ENCODE assay signal across 2 cellular contexts in the genomic region with DNA sequence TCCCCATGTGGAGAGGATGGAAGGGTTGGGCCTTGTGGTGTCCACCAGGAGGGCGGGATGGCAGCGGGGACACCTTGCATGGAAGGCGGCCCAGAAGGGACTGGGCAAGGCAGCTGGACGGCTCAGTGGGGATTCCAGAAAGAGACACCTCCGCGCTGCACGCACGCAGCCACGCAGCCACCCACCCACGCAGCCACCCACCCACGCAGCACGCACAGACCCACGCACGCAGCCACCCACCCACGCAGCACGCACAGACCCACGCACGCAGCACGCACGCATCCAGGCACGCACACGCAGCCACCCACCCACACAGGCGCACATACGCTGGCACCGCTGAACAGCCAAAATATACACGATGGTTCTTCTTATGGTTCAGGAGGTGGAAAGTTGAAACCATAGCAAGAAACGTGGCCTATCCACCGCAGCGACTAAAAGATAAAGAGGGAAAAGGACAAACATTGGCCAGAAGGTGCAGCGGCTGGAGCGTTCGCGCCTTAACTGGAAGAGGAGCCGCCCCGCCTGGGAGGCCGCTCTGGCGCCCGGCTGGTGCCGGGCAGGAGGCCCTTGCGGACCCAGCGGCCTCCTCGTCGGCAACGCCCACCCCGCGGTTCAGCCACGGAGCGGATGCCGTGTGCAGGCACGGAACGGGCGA.
TF ChIP-seq lines count a peak whose summit lies in the region.

No MANE protein-coding gene starts in this region.

TF ChIP-seq in GM12878, 131 proteins besides CTCF, POLR2A, EP300 and RAD21:
- no peak for TF ChIP-seq SMARCA5 (IDR thresholded peaks at IDR 0.05)
- TF ChIP-seq, protein P1, sequence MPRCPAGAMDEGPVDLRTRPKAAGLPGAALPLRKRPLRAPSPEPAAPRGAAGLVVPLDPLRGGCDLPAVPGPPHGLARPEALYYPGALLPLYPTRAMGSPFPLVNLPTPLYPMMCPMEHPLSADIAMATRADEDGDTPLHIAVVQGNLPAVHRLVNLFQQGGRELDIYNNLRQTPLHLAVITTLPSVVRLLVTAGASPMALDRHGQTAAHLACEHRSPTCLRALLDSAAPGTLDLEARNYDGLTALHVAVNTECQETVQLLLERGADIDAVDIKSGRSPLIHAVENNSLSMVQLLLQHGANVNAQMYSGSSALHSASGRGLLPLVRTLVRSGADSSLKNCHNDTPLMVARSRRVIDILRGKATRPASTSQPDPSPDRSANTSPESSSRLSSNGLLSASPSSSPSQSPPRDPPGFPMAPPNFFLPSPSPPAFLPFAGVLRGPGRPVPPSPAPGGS (IDR thresholded peaks at IDR 0.05; ENCODE audit: borderline replicate concordance, insufficient read depth, low read depth, low read length, poor library complexity, severe bottlenecking) = peak; percentile 87
- peak; percentile 73; the same call in 1 of the 2 replicates for TF ChIP-seq TCF3 (IDR thresholded peaks at IDR 0.05; ENCODE audit: borderline replicate concordance, insufficient read depth, low read depth, low read length)
- TF ChIP-seq, protein P2, sequence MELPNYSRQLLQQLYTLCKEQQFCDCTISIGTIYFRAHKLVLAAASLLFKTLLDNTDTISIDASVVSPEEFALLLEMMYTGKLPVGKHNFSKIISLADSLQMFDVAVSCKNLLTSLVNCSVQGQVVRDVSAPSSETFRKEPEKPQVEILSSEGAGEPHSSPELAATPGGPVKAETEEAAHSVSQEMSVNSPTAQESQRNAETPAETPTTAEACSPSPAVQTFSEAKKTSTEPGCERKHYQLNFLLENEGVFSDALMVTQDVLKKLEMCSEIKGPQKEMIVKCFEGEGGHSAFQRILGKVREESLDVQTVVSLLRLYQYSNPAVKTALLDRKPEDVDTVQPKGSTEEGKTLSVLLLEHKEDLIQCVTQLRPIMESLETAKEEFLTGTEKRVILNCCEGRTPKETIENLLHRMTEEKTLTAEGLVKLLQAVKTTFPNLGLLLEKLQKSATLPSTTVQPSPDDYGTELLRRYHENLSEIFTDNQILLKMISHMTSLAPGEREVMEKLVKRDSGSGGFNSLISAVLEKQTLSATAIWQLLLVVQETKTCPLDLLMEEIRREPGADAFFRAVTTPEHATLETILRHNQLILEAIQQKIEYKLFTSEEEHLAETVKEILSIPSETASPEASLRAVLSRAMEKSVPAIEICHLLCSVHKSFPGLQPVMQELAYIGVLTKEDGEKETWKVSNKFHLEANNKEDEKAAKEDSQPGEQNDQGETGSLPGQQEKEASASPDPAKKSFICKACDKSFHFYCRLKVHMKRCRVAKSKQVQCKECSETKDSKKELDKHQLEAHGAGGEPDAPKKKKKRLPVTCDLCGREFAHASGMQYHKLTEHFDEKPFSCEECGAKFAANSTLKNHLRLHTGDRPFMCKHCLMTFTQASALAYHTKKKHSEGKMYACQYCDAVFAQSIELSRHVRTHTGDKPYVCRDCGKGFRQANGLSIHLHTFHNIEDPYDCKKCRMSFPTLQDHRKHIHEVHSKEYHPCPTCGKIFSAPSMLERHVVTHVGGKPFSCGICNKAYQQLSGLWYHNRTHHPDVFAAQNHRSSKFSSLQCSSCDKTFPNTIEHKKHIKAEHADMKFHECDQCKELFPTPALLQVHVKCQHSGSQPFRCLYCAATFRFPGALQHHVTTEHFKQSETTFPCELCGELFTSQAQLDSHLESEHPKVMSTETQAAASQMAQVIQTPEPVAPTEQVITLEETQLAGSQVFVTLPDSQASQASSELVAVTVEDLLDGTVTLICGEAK (IDR thresholded peaks at IDR 0.05; ENCODE audit: borderline replicate concordance) = no peak

TF ChIP-seq in SK-N-SH treated with all-trans-retinoic acid at 6 μM for 48 hours, 23 proteins besides CTCF, POLR2A, EP300 and RAD21 (continued from another document):
- TF ChIP-seq ZNF565 (CRISPR knock-in tag; conservative IDR thresholded peaks at IDR 0.05; ENCODE audit: low read depth) (no peak), ESRRG (CRISPR knock-in tag; IDR thresholded peaks at IDR 0.05) (no peak), ARNTL (CRISPR knock-in tag; IDR thresholded peaks at IDR 0.05; ENCODE audit: borderline replicate concordance, low read depth) (no peak), GLIS3 (CRISPR knock-in tag; IDR thresholded peaks at IDR 0.05) (no peak), TCF4 (CRISPR knock-in tag; IDR thresholded peaks at IDR 0.05; ENCODE audit: borderline replicate concordance) (no peak), ZFP3 (CRISPR knock-in tag; IDR thresholded peaks at IDR 0.05) (no peak), OSR1 (CRISPR knock-in tag; IDR thresholded peaks at IDR 0.05) (no peak), ZNF70 (CRISPR knock-in tag; IDR thresholded peaks at IDR 0.05) (no peak)
- TF ChIP-seq, protein P3, sequence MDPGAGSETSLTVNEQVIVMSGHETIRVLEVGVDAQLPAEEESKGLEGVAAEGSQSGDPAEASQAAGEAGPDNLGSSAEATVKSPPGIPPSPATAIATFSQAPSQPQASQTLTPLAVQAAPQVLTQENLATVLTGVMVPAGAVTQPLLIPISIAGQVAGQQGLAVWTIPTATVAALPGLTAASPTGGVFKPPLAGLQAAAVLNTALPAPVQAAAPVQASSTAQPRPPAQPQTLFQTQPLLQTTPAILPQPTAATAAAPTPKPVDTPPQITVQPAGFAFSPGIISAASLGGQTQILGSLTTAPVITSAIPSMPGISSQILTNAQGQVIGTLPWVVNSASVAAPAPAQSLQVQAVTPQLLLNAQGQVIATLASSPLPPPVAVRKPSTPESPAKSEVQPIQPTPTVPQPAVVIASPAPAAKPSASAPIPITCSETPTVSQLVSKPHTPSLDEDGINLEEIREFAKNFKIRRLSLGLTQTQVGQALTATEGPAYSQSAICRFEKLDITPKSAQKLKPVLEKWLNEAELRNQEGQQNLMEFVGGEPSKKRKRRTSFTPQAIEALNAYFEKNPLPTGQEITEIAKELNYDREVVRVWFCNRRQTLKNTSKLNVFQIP (CRISPR knock-in tag; IDR thresholded peaks at IDR 0.05; ENCODE audit: borderline replicate concordance, low read depth) = no peak
- TF ChIP-seq, protein P4, sequence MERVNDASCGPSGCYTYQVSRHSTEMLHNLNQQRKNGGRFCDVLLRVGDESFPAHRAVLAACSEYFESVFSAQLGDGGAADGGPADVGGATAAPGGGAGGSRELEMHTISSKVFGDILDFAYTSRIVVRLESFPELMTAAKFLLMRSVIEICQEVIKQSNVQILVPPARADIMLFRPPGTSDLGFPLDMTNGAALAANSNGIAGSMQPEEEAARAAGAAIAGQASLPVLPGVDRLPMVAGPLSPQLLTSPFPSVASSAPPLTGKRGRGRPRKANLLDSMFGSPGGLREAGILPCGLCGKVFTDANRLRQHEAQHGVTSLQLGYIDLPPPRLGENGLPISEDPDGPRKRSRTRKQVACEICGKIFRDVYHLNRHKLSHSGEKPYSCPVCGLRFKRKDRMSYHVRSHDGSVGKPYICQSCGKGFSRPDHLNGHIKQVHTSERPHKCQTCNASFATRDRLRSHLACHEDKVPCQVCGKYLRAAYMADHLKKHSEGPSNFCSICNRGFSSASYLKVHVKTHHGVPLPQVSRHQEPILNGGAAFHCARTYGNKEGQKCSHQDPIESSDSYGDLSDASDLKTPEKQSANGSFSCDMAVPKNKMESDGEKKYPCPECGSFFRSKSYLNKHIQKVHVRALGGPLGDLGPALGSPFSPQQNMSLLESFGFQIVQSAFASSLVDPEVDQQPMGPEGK (CRISPR knock-in tag; IDR thresholded peaks at IDR 0.05; ENCODE audit: borderline replicate concordance) = no peak
